Comparison of ENCODE assay signal across 34 cellular contexts in the genomic region with DNA sequence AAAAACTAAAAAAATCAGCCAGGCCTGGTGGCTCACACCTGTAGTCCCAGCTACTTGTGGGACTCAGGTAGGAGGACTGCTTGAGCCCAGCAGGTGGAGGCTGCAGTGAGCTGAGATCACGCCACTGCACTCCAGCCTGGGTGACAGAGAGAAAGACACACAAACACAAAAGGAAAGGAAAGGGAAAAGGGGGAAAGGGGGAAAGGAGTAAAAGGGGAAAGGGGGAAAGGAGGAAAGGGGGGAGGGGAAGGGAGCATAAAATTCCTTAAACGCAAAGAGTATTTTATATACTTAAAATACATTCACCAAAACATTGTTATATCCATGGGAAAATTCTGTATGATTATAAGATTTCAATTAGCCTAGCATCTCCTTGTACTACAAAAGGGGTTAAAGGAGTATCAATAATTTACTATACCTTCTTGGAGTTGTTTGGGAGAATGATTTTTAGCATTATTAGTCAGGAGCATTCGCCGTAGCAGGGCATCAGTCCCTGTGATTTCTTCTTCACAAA.
"Had no signal": no experiment of that assay in that cellular context is flagged by ENCODE, and none has a peak within 500 bp of the region (broad histone marks: within the 10 kb centered on the region; RNA-seq: fewer than 3 reads in every experiment).

No MANE protein-coding gene starts in this region.

- H3K27me3 Mint-ChIP-seq: activated B cell treated with CpG ODN at 0.5 μM for 24 hours; activated CD4-positive, alpha-beta memory T cell treated with anti-CD3 and anti-CD28 coated beads for 36 hours; activated CD4-positive, alpha-beta T cell treated with anti-CD3 and anti-CD28 coated beads, Interleukin-2, amount 10 ng/mL, durations not matched to agents 24 days and 14 days; activated CD8-positive, alpha-beta T cell treated with anti-CD3 and anti-CD28 coated beads for 36 hours; activated naive CD8-positive, alpha-beta T cell treated with anti-CD3 and anti-CD28 coated beads for 36 hours had no signal

- H3K27ac Mint-ChIP-seq: activated B cell treated with CpG ODN at 0.5 μM for 24 hours; activated CD4-positive, alpha-beta memory T cell treated with anti-CD3 and anti-CD28 coated beads for 36 hours; activated CD4-positive, alpha-beta T cell treated with anti-CD3 and anti-CD28 coated beads, Interleukin-2, amount 10 ng/mL, durations not matched to agents 24 days and 14 days; activated CD8-positive, alpha-beta T cell treated with anti-CD3 and anti-CD28 coated beads for 36 hours; activated naive CD4-positive, alpha-beta T cell treated with anti-CD3 and anti-CD28 coated beads for 36 hours; activated naive CD4-positive, alpha-beta T cell treated with anti-CD3 and anti-CD28 coated beads, Interleukin-2, amount 50 U/mL, for 72 hours; activated naive CD8-positive, alpha-beta T cell treated with anti-CD3 and anti-CD28 coated beads for 36 hours; activated T-cell treated with anti-CD3 and anti-CD28 coated beads, Interleukin-2, amount 50 U/mL, for 72 hours; T-helper 2 cell treated with Interferon-gamma antibody and Interleukin-4, amounts not matched to agents 5 μg/mL and 100 μg/mL, for 36 hours had no signal

- DNase-seq: activated B cell treated with CpG ODN at 0.5 μM for 24 hours; activated CD4-positive, alpha-beta memory T cell treated with anti-CD3 and anti-CD28 coated beads for 36 hours; activated CD4-positive, alpha-beta T cell treated with anti-CD3 and anti-CD28 coated beads for 4 hours; activated CD4-positive, alpha-beta T cell treated with anti-CD3 and anti-CD28 coated beads, Interleukin-2, amount 10 ng/mL, durations not matched to agents 24 days and 14 days; activated CD4-positive, alpha-beta T cell treated with anti-CD3 and anti-CD28 coated beads, Interleukin-2, amount 50 U/mL, for 1 hour; activated CD4-positive, alpha-beta T cell treated with anti-CD3 and anti-CD28 coated beads, Interleukin-2, amount 50 U/mL, for 4 hours; activated CD4-positive, CD25-positive, alpha-beta regulatory T cell treated with anti-CD3 and anti-CD28 coated beads, Interleukin-2, amount 50 U/mL, for 72 hours; activated CD8-positive, alpha-beta memory T cell treated with anti-CD3 and anti-CD28 coated beads, Interleukin-2, amount 50 U/mL, for 4 hours; activated CD8-positive, alpha-beta T cell treated with anti-CD3 and anti-CD28 coated beads for 36 hours; activated effector memory CD4-positive, alpha-beta T cell treated with anti-CD3 and anti-CD28 coated beads, Interleukin-2, amount 50 U/mL, for 16 hours; activated gamma-delta T cell treated with Interleukin-2 at 50 U/mL for 16 hours; activated naive CD4-positive, alpha-beta T cell; activated naive CD4-positive, alpha-beta T cell treated with anti-CD3 and anti-CD28 coated beads for 36 hours; activated naive CD4-positive, alpha-beta T cell treated with anti-CD3 and anti-CD28 coated beads, Interleukin-2, amount 50 U/mL, for 16 hours; activated naive CD8-positive, alpha-beta T cell treated with anti-CD3 and anti-CD28 coated beads for 36 hours; activated T-cell treated with anti-CD3 and anti-CD28 coated beads for 4 hours; activated T-cell treated with anti-CD3 and anti-CD28 coated beads, Interleukin-2, amount 50 U/mL, for 1 hour; activated T-cell treated with anti-CD3 and anti-CD28 coated beads, Interleukin-2, amount 50 U/mL, for 4 hours; activated T-cell treated with anti-CD3 and anti-CD28 coated beads, Interleukin-2, amount 50 U/mL, for 72 hours; adrenal gland; amniotic stem cell; aorta; body of pancreas; brain microvascular endothelial cell; central memory CD4-positive, alpha-beta T cell; T-helper 2 cell; T-helper 9 cell had no signal

- H3K4me3 Mint-ChIP-seq: activated B cell treated with CpG ODN at 0.5 μM for 24 hours; activated CD4-positive, alpha-beta memory T cell treated with anti-CD3 and anti-CD28 coated beads for 36 hours; activated CD4-positive, alpha-beta T cell treated with anti-CD3 and anti-CD28 coated beads, Interleukin-2, amount 10 ng/mL, durations not matched to agents 24 days and 14 days; activated CD8-positive, alpha-beta T cell treated with anti-CD3 and anti-CD28 coated beads for 36 hours; activated naive CD4-positive, alpha-beta T cell treated with anti-CD3 and anti-CD28 coated beads for 36 hours; activated naive CD8-positive, alpha-beta T cell treated with anti-CD3 and anti-CD28 coated beads for 36 hours; activated T-cell treated with anti-CD3 and anti-CD28 coated beads, Interleukin-2, amount 50 U/mL, for 4 hours; activated T-cell treated with anti-CD3 and anti-CD28 coated beads, Interleukin-2, amount 50 U/mL, for 72 hours; T-helper 2 cell treated with Interferon-gamma antibody and Interleukin-4, amounts not matched to agents 5 μg/mL and 100 μg/mL, for 36 hours had no signal

- H3K36me3 ChIP-seq: breast epithelium had no signal

- H3K9me3 ChIP-seq: adrenal gland, body of pancreas, breast epithelium had no signal

- H3K4me3 ChIP-seq: adrenal gland, body of pancreas, breast epithelium had no signal

- H3K4me1 Mint-ChIP-seq: activated B cell treated with CpG ODN at 0.5 μM for 24 hours; activated CD4-positive, alpha-beta T cell treated with anti-CD3 and anti-CD28 coated beads, Interleukin-2, amount 10 ng/mL, durations not matched to agents 24 days and 14 days; activated naive CD8-positive, alpha-beta T cell treated with anti-CD3 and anti-CD28 coated beads for 36 hours had no signal

- H3K27ac ChIP-seq: adrenal gland, body of pancreas, brain microvascular endothelial cell, breast epithelium, VCaP had no signal

- H3K4me1 ChIP-seq: adrenal gland, body of pancreas, breast epithelium had no signal

- H3K27me3 ChIP-seq: adrenal gland, body of pancreas, brain microvascular endothelial cell, breast epithelium had no signal

- ATAC-seq: activated CD8-positive, alpha-beta T cell treated with anti-CD3 and anti-CD28 coated beads for 36 hours; activated naive CD4-positive, alpha-beta T cell treated with anti-CD3 and anti-CD28 coated beads, Interleukin-2, amount 50 U/mL, for 72 hours; activated T-cell treated with anti-CD3 and anti-CD28 coated beads, Interleukin-2, amount 50 U/mL, for 4 hours; activated T-cell treated with anti-CD3 and anti-CD28 coated beads, Interleukin-2, amount 50 U/mL, for 72 hours; body of pancreas had no signal

- H3K36me3 Mint-ChIP-seq: activated naive CD4-positive, alpha-beta T cell treated with anti-CD3 and anti-CD28 coated beads, Interleukin-2, amount 50 U/mL, for 72 hours had no signal

- H3K9me3 Mint-ChIP-seq: activated B cell treated with CpG ODN at 0.5 μM for 24 hours; activated CD4-positive, alpha-beta memory T cell treated with anti-CD3 and anti-CD28 coated beads for 36 hours; activated CD4-positive, alpha-beta T cell treated with anti-CD3 and anti-CD28 coated beads, Interleukin-2, amount 10 ng/mL, durations not matched to agents 24 days and 14 days; activated CD8-positive, alpha-beta T cell treated with anti-CD3 and anti-CD28 coated beads for 36 hours; activated naive CD4-positive, alpha-beta T cell treated with anti-CD3 and anti-CD28 coated beads for 36 hours; activated naive CD4-positive, alpha-beta T cell treated with anti-CD3 and anti-CD28 coated beads, Interleukin-2, amount 50 U/mL, for 72 hours; activated naive CD8-positive, alpha-beta T cell treated with anti-CD3 and anti-CD28 coated beads for 36 hours; activated T-cell treated with anti-CD3 and anti-CD28 coated beads, Interleukin-2, amount 50 U/mL, for 4 hours; activated T-cell treated with anti-CD3 and anti-CD28 coated beads, Interleukin-2, amount 50 U/mL, for 72 hours; T-helper 2 cell treated with Interferon-gamma antibody and Interleukin-4, amounts not matched to agents 5 μg/mL and 100 μg/mL, for 36 hours had no signal

- FAIRE-seq: astrocyte, colon, TTC549 had no signal
